ENCODE assay signal across 19 cellular contexts in genomic region chr20:50709574-50709973, GRCh38. TPM values are rescaled to one million over a fixed set of nuclear protein-coding genes. Genes with fewer than 3 reads are reported as not detected.
DNase-seq lines count a peak whose midpoint lies in the region; ATAC-seq, FAIRE-seq and TF ChIP-seq lines count a peak whose summit lies in the region.
"Had no signal": no experiment of that assay in that cellular context is flagged by ENCODE, and none has a peak within 500 bp of the region (broad histone marks: within the 10 kb centered on the region; RNA-seq: fewer than 3 reads in every experiment).

No MANE protein-coding gene starts in this region.

- H3K9me3 ChIP-seq in HepG2 (ENCODE audit: low read length) (no peaks in the 10 kb centered on the region), right lobe of liver (no peaks in the 10 kb centered on the region), PC-9 (ENCODE audit: insufficient read depth, low read depth) (no peaks in the 10 kb centered on the region), thyroid gland (no peaks in the 10 kb centered on the region)
- H3K9me3 ChIP-seq: A549, BLaER1 had no signal

- H3K4me1 ChIP-seq in HepG2 (ENCODE audit: insufficient read depth, low read length): peaks cover 46% of the 10 kb centered on the region
- peaks cover 0 to 10% (median 4%) of the 10 kb centered on the region in 4 donors for H3K4me1 ChIP-seq in right lobe of liver
- H3K4me1 ChIP-seq in PC-9 (replicated peaks; ENCODE audit: insufficient read depth): peaks cover 70% of the 10 kb centered on the region
- H3K4me1 ChIP-seq in thyroid gland: peaks cover 0 to 10% of the 10 kb centered on the region in 2 donors
- H3K4me1 ChIP-seq: A549 had no signal

- 37% methylated on average over 5 of the region's 5 CpGs for WGBS in HepG2 (ENCODE audit: low lambda C conversion rate)
- 72% methylated on average over 5 of the region's 5 CpGs for WGBS in right lobe of liver (ENCODE audit: insufficient coverage, low coverage, low lambda C conversion rate, missing lambda C conversion rate)
- WGBS in thyroid gland, 2 donors: 66 to 79% methylated on average over 5 of the region's 5 CpGs

- peaks cover 40% of the 10 kb centered on the region for H3F3A ChIP-seq in PC-9 (ENCODE audit: insufficient read depth, low read depth)

- no peak for TF ChIP-seq RAD21 in HepG2 (CRISPR knock-in tag; IDR thresholded peaks at IDR 0.05)

- DNase-seq in HepG2 (ENCODE audit: low spot score) (no peak), right lobe of liver (no peak), PC-9 (no peak), choroid plexus epithelial cell (ENCODE audit: low read depth) (peak; percentile 46), immature natural killer cell (no peak), thyroid gland (no peak)
- no peak for DNase-seq in stimulated activated naive CD4-positive, alpha-beta T cell treated with Interleukin-2 at 50 U/mL for 16 hours (lab: John Stamatoyannopoulos, UW)
- DNase-seq: CD8-positive, alpha-beta T cell; DMS 273 treated with DMSO at 0.1 percent for 48 hours; DMS53; DND-41; EL; H9 had no signal

- no peak for ATAC-seq in HepG2
- no peak for ATAC-seq in right lobe of liver
- ATAC-seq: A549; CD8-positive, alpha-beta T cell; GM12878 had no signal

- no peak overlapping the region for H3K4me3 ChIP-seq in HepG2 (replicated peaks in 1 of 3; ENCODE audit: insufficient read depth in 1 of 3, low read depth in 2 of 3, low read length in 3 of 3)
- no peak overlapping the region for H3K4me3 ChIP-seq in right lobe of liver
- no peak overlapping the region for H3K4me3 ChIP-seq in PC-9
- H3K4me3 ChIP-seq in choroid plexus epithelial cell (ENCODE audit: low read depth, low read length): no peak overlapping the region
- H3K4me3 ChIP-seq in thyroid gland (replicated peaks in 1 of 3): no peak overlapping the region
- H3K4me3 ChIP-seq: A549, BLaER1, GM12878 had no signal

- H3K79me2 ChIP-seq in HepG2 (ENCODE audit: insufficient read depth, low read length) (no peaks in the 10 kb centered on the region), PC-9 (ENCODE audit: low read depth) (no peaks in the 10 kb centered on the region)

- FAIRE-seq in HepG2 (lab: Jason Lieb, UNC): no peak
- FAIRE-seq: A549, GM12878, GM19239, H1 had no signal

- H3K27me3 Mint-ChIP-seq in immature natural killer cell (ENCODE audit: low read depth in 3 of 3): peaks cover 0 to 19% (median 7%) of the 10 kb centered on the region in 3 donors

- TF ChIP-seq EP300 in HepG2 (IDR thresholded peaks at IDR 0.05; ENCODE audit: low read depth in 2 of 2, low read length in 2 of 2) (no peak), HepG2 (CRISPR knock-in tag; IDR thresholded peaks at IDR 0.05; ENCODE audit: borderline replicate concordance) (no peak)

- H3K36me3 Mint-ChIP-seq in immature natural killer cell: no peaks in the 10 kb centered on the region
- H3K36me3 Mint-ChIP-seq: CD8-positive, alpha-beta T cell had no signal

- no peak overlapping the region for H3K4me3 Mint-ChIP-seq in immature natural killer cell
- H3K4me3 Mint-ChIP-seq: CD8-positive, alpha-beta T cell; H9 had no signal

- H4K20me1 ChIP-seq in HepG2 (ENCODE audit: insufficient read depth, low read length): no peaks in the 10 kb centered on the region
- H4K20me1 ChIP-seq in PC-9 (ENCODE audit: insufficient read depth): no peaks in the 10 kb centered on the region
- H4K20me1 ChIP-seq: BLaER1 had no signal

- H2AFZ ChIP-seq in HepG2 (ENCODE audit: low read length): no peak overlapping the region
- H2AFZ ChIP-seq in PC-9: no peak overlapping the region

- POLR2A ChIA-PET in HepG2 (lab: Yijun Ruan, JAX) (no interaction called here), PC-9 (lab: Charles Lee; ENCODE audit: unreplicated experiment) (interaction anchor here (0.7 kb wide), 1 partner anchor 20 kb away, joined by 3 read pairs; no protein-coding TSS in a partner anchor)

- H3K27ac ChIP-seq in HepG2 (ENCODE audit: extremely low read length, insufficient read depth, low read length) (no peak overlapping the region), right lobe of liver (no peak overlapping the region), PC-9 (peak overlapping the region; percentile 92), thyroid gland (no peak overlapping the region)
- H3K27ac ChIP-seq: 22Rv1, A549, BLaER1 had no signal

- TF ChIP-seq CTCF in HepG2 (CRISPR knock-in tag; IDR thresholded peaks at IDR 0.05): no peak
- TF ChIP-seq CTCF in right lobe of liver (IDR thresholded peaks at IDR 0.05): no peak
- TF ChIP-seq CTCF in PC-9 (conservative IDR thresholded peaks at IDR 0.05): no peak
- TF ChIP-seq CTCF in choroid plexus epithelial cell (conservative IDR thresholded peaks at IDR 0.05; ENCODE audit: low read depth, low read length): no peak
- no peak for TF ChIP-seq CTCF in thyroid gland (IDR thresholded peaks at IDR 0.05)

- intact Hi-C loops in HepG2 (cut with micrococcal nuclease; ENCODE audit: unreplicated experiment): no loop called here
- intact Hi-C loops in right lobe of liver (cut with DNase I): no loop called here
- intact Hi-C loops in PC-9 (cut with micrococcal nuclease; ENCODE audit: unreplicated experiment): no loop called here
- intact Hi-C loops in thyroid gland (cut with DNase I): no loop called here

- CTCF ChIA-PET in HepG2 (lab: Yijun Ruan, JAX; ENCODE audit: low intra/inter-chr PET ratio, low total read pairs): no interaction called here
- CTCF ChIA-PET in PC-9 (lab: Charles Lee): interaction anchor here (0.6 to 0.7 kb wide), 4 partner anchors 9 to 110 kb away, joined by 3 to 8 read pairs (median 6); no protein-coding TSS in a partner anchor

- no peak for TF ChIP-seq POLR2A in HepG2 (IDR thresholded peaks at IDR 0.05; ENCODE audit: insufficient read depth in 1 of 2, low read depth in 2 of 2, low read length in 2 of 2)
- no peak for TF ChIP-seq POLR2A in right lobe of liver (IDR thresholded peaks at IDR 0.05)
- no peak for TF ChIP-seq POLR2A in thyroid gland (IDR thresholded peaks at IDR 0.05)

- no peak overlapping the region for H3K9ac ChIP-seq in HepG2 (ENCODE audit: insufficient read depth, low read depth, low read length)
- H3K9ac ChIP-seq: BLaER1 had no signal

- H3K27ac Mint-ChIP-seq in immature natural killer cell: no peak overlapping the region
- H3K27ac Mint-ChIP-seq: CD8-positive, alpha-beta T cell; H9 had no signal

- BruUV-seq in HepG2 (replicated peaks; lab: Mats Ljungman, UMichigan) (no TSS peak), PC-9 (replicated peaks; lab: Mats Ljungman, UMichigan) (no TSS peak)

- in situ Hi-C loops in HepG2 (cut with HindIII; ENCODE audit: extremely low pct_ligation_motif_present, low pct_unique_long_range_greater_than_20kb): no loop called here

- H3K9me3 Mint-ChIP-seq in immature natural killer cell: peaks cover 0 to 5% (median 0%) of the 10 kb centered on the region in 6 donors
- H3K9me3 Mint-ChIP-seq: CD8-positive, alpha-beta T cell; H9 had no signal

- H3K4me2 ChIP-seq in HepG2 (ENCODE audit: low read depth, low read length) (no peak overlapping the region), PC-9 (peak overlapping the region; percentile 86; the same call in 1 of the 2 replicates)
- H3K4me2 ChIP-seq: A549 had no signal

- no peaks in the 10 kb centered on the region for H3K9me2 ChIP-seq in PC-9 (ENCODE audit: insufficient read depth)

- no peaks in the 10 kb centered on the region for H3K36me3 ChIP-seq in HepG2 (replicated peaks in 1 of 2; ENCODE audit: control insufficient read depth in 1 of 2, insufficient read depth in 2 of 2, low read length in 2 of 2)
- H3K36me3 ChIP-seq in right lobe of liver: no peaks in the 10 kb centered on the region
- no peaks in the 10 kb centered on the region for H3K36me3 ChIP-seq in PC-9 (ENCODE audit: low read depth)
- H3K36me3 ChIP-seq in thyroid gland: no peaks in the 10 kb centered on the region
- H3K36me3 ChIP-seq: BLaER1 had no signal

- no peaks in the 10 kb centered on the region for H3K4me1 Mint-ChIP-seq in immature natural killer cell

- H3K27me3 ChIP-seq in HepG2 (ENCODE audit: control insufficient read depth in 1 of 2, insufficient read depth in 2 of 2, low read length in 2 of 2) (peaks cover 2% of the 10 kb centered on the region in 2 experiments; a peak in 2 of 5 replicates), right lobe of liver (no peaks in the 10 kb centered on the region), PC-9 (ENCODE audit: insufficient read depth, low read depth) (no peaks in the 10 kb centered on the region), thyroid gland (no peaks in the 10 kb centered on the region)
- H3K27me3 ChIP-seq: BLaER1 had no signal

RNA-seq across cellular contexts. Expression of gene RIPOR3, which starts 18.2 kb away (rescaled TPM):
- total RNA-seq in HepG2 (2016; rRNA removed; fragmentation: Illumina TruSeq; extraction: Trizol): not detected in 2 replicates
- not detected in 2 replicates for total RNA-seq in HepG2 (2016; cell fraction: cytosol; rRNA removed; fragmentation: Illumina TruSeq; extraction: Trizol; ENCODE audit: low read depth)
- not detected in 2 replicates for total RNA-seq in HepG2 (2016; cell fraction: insoluble cytoplasmic fraction; rRNA removed; fragmentation: Illumina TruSeq; extraction: Trizol)
- not detected in 2 replicates for total RNA-seq in HepG2 (2016; cell fraction: membrane; rRNA removed; fragmentation: Illumina TruSeq; extraction: Trizol)
- not detected in 2 replicates for total RNA-seq in HepG2 (2016; cell fraction: nucleus; rRNA removed; fragmentation: Illumina TruSeq; extraction: Trizol)
- 0.18 and 0.26 TPM in 2 replicates for polyA plus RNA-seq in HepG2 (2011; rRNA removed)
- 0.05 TPM in 2 replicates for polyA plus RNA-seq in HepG2 (2011; cell fraction: cytosol; rRNA removed)
- 1.9 and 2.1 TPM in 2 replicates for polyA plus RNA-seq in HepG2 (2011; cell fraction: nucleus; rRNA removed)
- polyA plus RNA-seq in HepG2 (2012): 0.11 and 0.36 TPM in 2 replicates
- not detected in 2 replicates for polyA plus RNA-seq in HepG2 (2016; cell fraction: cytosol; fragmentation: Illumina TruSeq; extraction: Trizol; ENCODE audit: low read depth)
- not detected in 2 replicates for polyA plus RNA-seq in HepG2 (2016; cell fraction: insoluble cytoplasmic fraction; fragmentation: Illumina TruSeq; extraction: Trizol; ENCODE audit: low read depth)
- not detected in 2 replicates for polyA plus RNA-seq in HepG2 (2016; cell fraction: membrane; fragmentation: Illumina TruSeq; extraction: Trizol; ENCODE audit: low read depth)
- polyA plus RNA-seq in HepG2 (2016; cell fraction: nucleus; fragmentation: Illumina TruSeq; extraction: Trizol; ENCODE audit: insufficient read depth, low read depth): 0.13 TPM in 1 of 2 replicates, not detected in the other
- 0.42 TPM in 1 of 2 replicates, not detected in the other for polyA minus RNA-seq in HepG2 (2011; rRNA and poly(A)+ RNA removed; ENCODE audit: low replicate concordance)
- not detected in 2 replicates for polyA minus RNA-seq in HepG2 (2011; cell fraction: cytosol; rRNA and poly(A)+ RNA removed)
- 0.37 and 0.52 TPM in 2 replicates for polyA minus RNA-seq in HepG2 (2011; cell fraction: nucleus; rRNA and poly(A)+ RNA removed)
- total RNA-seq in right lobe of liver: 10 to 100 TPM in 2 of 6 experiments, 1 to 10 TPM in 4; 4.8 to 13.8 (median 8.9) TPM
- 4.1 and 6.3 TPM in 2 replicates for total RNA-seq in PC-9 (2021)
- 1 to 10 TPM in 2 of 3 donors, under 1 TPM in 1; 0.41 to 1.2 (median 1.0) TPM for polyA plus RNA-seq in immature natural killer cell
- 10 to 100 TPM in 1 of 4 donors, 1 to 10 TPM in 3; 6.2 to 23.9 (median 9.5) TPM for total RNA-seq in thyroid gland
- total RNA-seq: CD8-positive, alpha-beta T cell; GM12878 had no signal

RNA-seq across cellular contexts. Expression of gene PARD6B, which starts 21.8 kb away (rescaled TPM):
- total RNA-seq in HepG2 (2016; rRNA removed; fragmentation: Illumina TruSeq; extraction: Trizol) (22.2 and 26.6 TPM in 2 replicates), right lobe of liver (10 to 100 TPM in 2 of 6 experiments, 1 to 10 TPM in 4; 6.6 to 11.1 (median 8.5) TPM), PC-9 (2021) (52.2 and 80.3 TPM in 2 replicates), thyroid gland (10 to 100 TPM; 14.3 to 18.1 (median 17.7) TPM)
- total RNA-seq in HepG2 (2016; cell fraction: cytosol; rRNA removed; fragmentation: Illumina TruSeq; extraction: Trizol; ENCODE audit: low read depth): 1.9 TPM in 2 replicates
- 21.4 and 26.1 TPM in 2 replicates for total RNA-seq in HepG2 (2016; cell fraction: insoluble cytoplasmic fraction; rRNA removed; fragmentation: Illumina TruSeq; extraction: Trizol)
- total RNA-seq in HepG2 (2016; cell fraction: membrane; rRNA removed; fragmentation: Illumina TruSeq; extraction: Trizol): 10.5 and 11.8 TPM in 2 replicates
- total RNA-seq in HepG2 (2016; cell fraction: nucleus; rRNA removed; fragmentation: Illumina TruSeq; extraction: Trizol): 12.5 and 14.9 TPM in 2 replicates
- polyA plus RNA-seq in HepG2 (2011; rRNA removed) (6.0 and 6.9 TPM in 2 replicates), immature natural killer cell (1 to 10 TPM in 1 of 3 donors, under 1 TPM in 2; 0.38 to 1.1 (median 0.96) TPM)
- polyA plus RNA-seq in HepG2 (2011; cell fraction: cytosol; rRNA removed): 2.8 and 4.1 TPM in 2 replicates
- 2.6 and 3.1 TPM in 2 replicates for polyA plus RNA-seq in HepG2 (2011; cell fraction: nucleus; rRNA removed)
- 4.6 and 4.9 TPM in 2 replicates for polyA plus RNA-seq in HepG2 (2012)
- 0.35 and 0.57 TPM in 2 replicates for polyA plus RNA-seq in HepG2 (2016; cell fraction: cytosol; fragmentation: Illumina TruSeq; extraction: Trizol; ENCODE audit: low read depth)
- polyA plus RNA-seq in HepG2 (2016; cell fraction: insoluble cytoplasmic fraction; fragmentation: Illumina TruSeq; extraction: Trizol; ENCODE audit: low read depth): 8.8 and 9.1 TPM in 2 replicates
- 2.6 and 2.7 TPM in 2 replicates for polyA plus RNA-seq in HepG2 (2016; cell fraction: membrane; fragmentation: Illumina TruSeq; extraction: Trizol; ENCODE audit: low read depth)
- polyA plus RNA-seq in HepG2 (2016; cell fraction: nucleus; fragmentation: Illumina TruSeq; extraction: Trizol; ENCODE audit: insufficient read depth, low read depth): 13.0 and 13.3 TPM in 2 replicates
- polyA minus RNA-seq in HepG2 (2011; rRNA and poly(A)+ RNA removed; ENCODE audit: low replicate concordance): 3.1 and 8.3 TPM in 2 replicates
- 22.0 and 24.4 TPM in 2 replicates for polyA minus RNA-seq in HepG2 (2011; cell fraction: cytosol; rRNA and poly(A)+ RNA removed)
- 10.6 and 14.4 TPM in 2 replicates for polyA minus RNA-seq in HepG2 (2011; cell fraction: nucleus; rRNA and poly(A)+ RNA removed)
